In genomic region chr14:101273091-101273490, GRCh38 we compare ENCODE assay signal across 11 cellular contexts.
"Had no signal": no experiment of that assay in that cellular context is flagged by ENCODE, and none has a peak within 500 bp of the region (broad histone marks: within the 10 kb centered on the region; RNA-seq: fewer than 3 reads in every experiment).

No MANE protein-coding gene starts in this region.

- H3K9ac ChIP-seq: GM23248 had no signal

- H3K4me3 ChIP-seq: GM23248, GM23338, HAP-1 had no signal

- H3K27ac ChIP-seq: GM23248 had no signal

- H3K4me2 ChIP-seq: GM23338 had no signal

- ATAC-seq: GM23338, HCT116 had no signal

- DNase-seq: GM23248, GOT3, H7, H9, HCEC 1CT, HFFc6 had no signal

- H3K4me1 ChIP-seq: HAP-1 had no signal

- H3K36me3 ChIP-seq: HAP-1 had no signal

- H3K9me3 ChIP-seq: HAP-1 had no signal

- H2AFZ ChIP-seq: GM23248, GM23338 had no signal

- FAIRE-seq: H1, H54 had no signal
